Comparison of ENCODE assay signal across 11 cellular contexts in the genomic region with DNA sequence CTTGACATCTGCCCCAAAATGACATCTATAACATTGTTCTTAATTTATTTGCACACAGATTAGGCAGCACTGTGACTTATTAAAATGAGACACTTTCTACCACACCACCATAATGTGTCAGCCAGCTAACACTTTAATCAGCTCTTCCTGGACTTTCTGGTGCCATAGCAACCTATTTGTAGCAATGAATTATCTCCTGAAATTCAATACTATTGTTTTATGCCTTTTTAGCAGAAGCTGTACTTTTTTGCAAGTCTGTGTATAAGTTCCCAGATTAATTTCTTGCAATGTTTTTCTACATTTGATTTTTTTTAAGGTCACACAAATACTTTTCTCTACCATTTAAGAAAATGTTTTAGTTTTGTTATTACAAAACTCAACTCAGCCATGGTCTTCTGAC.
DNase-seq lines count a peak whose midpoint lies in the region; ATAC-seq and TF ChIP-seq lines count a peak whose summit lies in the region.
"Had no signal": no experiment of that assay in that cellular context is flagged by ENCODE, and none has a peak within 500 bp of the region (broad histone marks: within the 10 kb centered on the region; RNA-seq: fewer than 3 reads in every experiment).

No MANE protein-coding gene starts in this region.

- no peaks in the 10 kb centered on the region for H3K9me3 Mint-ChIP-seq in CD4-positive, CD25-positive, alpha-beta regulatory T cell
- H3K9me3 Mint-ChIP-seq in HFFc6 (no peaks in the 10 kb centered on the region), naive B cell (no peaks in the 10 kb centered on the region)
- H3K9me3 Mint-ChIP-seq in activated naive CD8-positive, alpha-beta T cell treated with anti-CD3 and anti-CD28 coated beads for 36 hours, result no peaks in the 10 kb centered on the region

- H3K27me3 Mint-ChIP-seq in CD4-positive, CD25-positive, alpha-beta regulatory T cell, result no peaks in the 10 kb centered on the region
- H3K27me3 Mint-ChIP-seq in HFFc6 (ENCODE audit: insufficient read depth) (no peaks in the 10 kb centered on the region), naive B cell (no peaks in the 10 kb centered on the region)
- no peaks in the 10 kb centered on the region for H3K27me3 Mint-ChIP-seq in activated naive CD8-positive, alpha-beta T cell treated with anti-CD3 and anti-CD28 coated beads for 36 hours

- no peak for DNase-seq in CD4-positive, CD25-positive, alpha-beta regulatory T cell
- DNase-seq in HFFc6 (no peak), naive B cell (no peak), NCI-H1417 treated with DMSO at 0.1 percent for 48 hours (lab: John Stamatoyannopoulos, UW) (no peak), iPS-NIHi11 (ENCODE audit: low spot score) (no peak)
- no peak for DNase-seq in activated naive CD8-positive, alpha-beta T cell treated with anti-CD3 and anti-CD28 coated beads for 36 hours
- DNase-seq: activated CD4-positive, alpha-beta T cell treated with anti-CD3 and anti-CD28 coated beads for 48 hours; SIG-M5 had no signal

- peak overlapping the region; percentile 28 to 89 (median 87) for H3K27ac Mint-ChIP-seq in CD4-positive, CD25-positive, alpha-beta regulatory T cell
- peak overlapping the region; percentile 67 for H3K27ac Mint-ChIP-seq in HFFc6
- H3K27ac Mint-ChIP-seq in activated naive CD8-positive, alpha-beta T cell treated with anti-CD3 and anti-CD28 coated beads for 36 hours, result peak overlapping the region; percentile 81
- H3K27ac Mint-ChIP-seq in naive B cell, result peak overlapping the region; percentile 46 to 94 (median 72)

- H3K36me3 Mint-ChIP-seq in CD4-positive, CD25-positive, alpha-beta regulatory T cell, result peaks cover 58% of the 10 kb centered on the region
- peaks cover 16% of the 10 kb centered on the region for H3K36me3 Mint-ChIP-seq in HFFc6 (ENCODE audit: low read depth)
- H3K36me3 Mint-ChIP-seq in activated naive CD8-positive, alpha-beta T cell treated with anti-CD3 and anti-CD28 coated beads for 36 hours, result peaks cover 36% of the 10 kb centered on the region
- peaks cover 20% of the 10 kb centered on the region in 2 donors for H3K36me3 Mint-ChIP-seq in naive B cell

- no peaks in the 10 kb centered on the region for H3K9me3 ChIP-seq in CD4-positive, CD25-positive, alpha-beta regulatory T cell (ENCODE audit: control insufficient read depth in 2 of 2, low read length in 2 of 2)

- no peak overlapping the region for H3K4me3 Mint-ChIP-seq in CD4-positive, CD25-positive, alpha-beta regulatory T cell
- H3K4me3 Mint-ChIP-seq in HFFc6 (no peak overlapping the region), naive B cell (no peak overlapping the region)
- H3K4me3 Mint-ChIP-seq in activated naive CD8-positive, alpha-beta T cell treated with anti-CD3 and anti-CD28 coated beads for 36 hours, result no peak overlapping the region

- ATAC-seq in CD4-positive, CD25-positive, alpha-beta regulatory T cell (ENCODE audit: low read depth in 2 of 2), result no peak
- ATAC-seq in naive B cell (ENCODE audit: low read depth in 2 of 2), result no peak
- ATAC-seq in HG03025 (IDR thresholded peaks at IDR 0.05; ENCODE audit: low FRiP score, unreplicated experiment), result no peak
- no peak for ATAC-seq in HG02852 (IDR thresholded peaks at IDR 0.05; ENCODE audit: unreplicated experiment)

- H3K27ac ChIP-seq in CD4-positive, CD25-positive, alpha-beta regulatory T cell (ENCODE audit: insufficient read depth, low read length, poor library complexity, severe bottlenecking), result peak overlapping the region; percentile 18
- H3K27ac ChIP-seq: foreskin keratinocyte had no signal

- H3K27me3 ChIP-seq in CD4-positive, CD25-positive, alpha-beta regulatory T cell (ENCODE audit: control insufficient read depth, insufficient read depth, low read length), result no peaks in the 10 kb centered on the region
- H3K27me3 ChIP-seq: foreskin keratinocyte had no signal

- no peak overlapping the region for H3K4me3 ChIP-seq in CD4-positive, CD25-positive, alpha-beta regulatory T cell (ENCODE audit: low read depth, low read length)

- peaks cover 12 to 34% (median 20%) of the 10 kb centered on the region in 4 donors for H3K4me1 Mint-ChIP-seq in CD4-positive, CD25-positive, alpha-beta regulatory T cell
- H3K4me1 Mint-ChIP-seq in HFFc6 (ENCODE audit: low read depth) (peaks cover 14% of the 10 kb centered on the region), naive B cell (peaks cover 0 to 15% (median 0%) of the 10 kb centered on the region in 3 donors)
- peaks cover 41% of the 10 kb centered on the region for H3K4me1 Mint-ChIP-seq in activated naive CD8-positive, alpha-beta T cell treated with anti-CD3 and anti-CD28 coated beads for 36 hours

- TF ChIP-seq CTCF in HFFc6 (IDR thresholded peaks at IDR 0.05), result no peak

- H3K36me3 ChIP-seq in CD4-positive, CD25-positive, alpha-beta regulatory T cell (ENCODE audit: control insufficient read depth, insufficient read depth, low read length), result peaks cover 65% of the 10 kb centered on the region

- peaks cover 8% of the 10 kb centered on the region for H3K4me1 ChIP-seq in CD4-positive, CD25-positive, alpha-beta regulatory T cell (ENCODE audit: control insufficient read depth, insufficient read depth, low read length, poor library complexity, severe bottlenecking)
